ENCODE assay signal across 1 cellular context in the genomic region with DNA sequence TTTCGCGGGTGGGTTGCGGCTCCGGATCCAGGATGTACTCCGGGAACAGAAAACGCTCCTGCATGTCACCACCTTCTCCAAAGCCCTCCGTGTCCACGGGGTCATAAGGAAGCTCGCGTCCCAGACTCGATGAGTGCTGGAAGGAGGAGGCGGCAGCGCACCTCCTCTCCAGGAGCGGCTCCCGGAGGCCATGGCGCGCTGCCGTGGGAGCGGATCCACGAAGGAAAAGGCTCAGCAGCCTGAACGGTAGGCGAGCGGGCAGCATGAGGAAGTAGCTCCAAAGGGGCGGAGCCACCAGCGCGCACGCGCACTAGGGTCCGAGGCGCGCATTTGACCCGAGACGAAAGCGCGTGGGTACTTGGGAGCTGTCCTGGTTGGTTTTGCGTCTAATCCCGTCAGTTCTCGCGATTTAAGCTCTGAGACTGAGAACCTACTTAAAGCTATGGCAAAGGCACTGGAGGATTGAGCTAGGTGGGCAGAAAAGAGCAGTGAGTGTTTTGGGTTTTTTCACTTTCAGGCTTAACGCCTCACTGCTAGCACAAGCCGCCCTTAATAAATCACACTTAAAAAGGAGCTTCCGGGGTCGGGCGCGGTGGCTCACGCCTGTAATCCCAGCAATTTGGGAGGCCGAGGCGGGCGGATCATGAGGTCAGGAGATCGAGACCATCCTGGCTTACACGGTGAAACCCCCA.
TF ChIP-seq lines count a peak whose summit lies in the region.

TSS of gene NOA1 (minus strand) at position 286 of the 692 bp plus-strand sequence. CDS start at position 265, 21 bp downstream.

TF ChIP-seq in H1, 55 proteins besides CTCF, POLR2A, EP300 and RAD21 (continued from another document):
- TF ChIP-seq SP2 (IDR thresholded peaks at IDR 0.05; ENCODE audit: low read length) (no peak), PHF8 (conservative IDR thresholded peaks at IDR 0.05; ENCODE audit: low read depth, low read length) (peak; percentile 46; the same call in 1 of the 2 replicates), HDAC2 (IDR thresholded peaks at IDR 0.05; ENCODE audit: borderline replicate concordance in 1 of 2, low read depth in 2 of 2, low read length in 2 of 2) (no peak; a peak in 1 of 4 replicates), RXRA (IDR thresholded peaks at IDR 0.05; ENCODE audit: insufficient read depth, low read depth, low read length) (no peak), JUN (IDR thresholded peaks at IDR 0.05; ENCODE audit: low read depth, low read length) (no peak), GTF2F1 (IDR thresholded peaks at IDR 0.05; ENCODE audit: borderline replicate concordance, low read depth, low read length) (no peak), EZH2 (IDR thresholded peaks at IDR 0.05; ENCODE audit: low read depth, low read length, severe bottlenecking) (no peak), MAFK (IDR thresholded peaks at IDR 0.05; ENCODE audit: low read depth, low read length) (no peak), RBBP5 (IDR thresholded peaks at IDR 0.05; ENCODE audit: borderline replicate concordance, low read depth, low read length) (no peak), ATF2 (IDR thresholded peaks at IDR 0.05; ENCODE audit: low read length) (no peak), SAP30 (IDR thresholded peaks at IDR 0.05; ENCODE audit: insufficient read depth, insufficient replicate concordance, low read length) (peak; percentile 83), SRF (IDR thresholded peaks at IDR 0.05; ENCODE audit: low read depth, low read length) (no peak), CREB1 (IDR thresholded peaks at IDR 0.05) (peak; percentile 52; the same call in 1 of the 2 replicates), ASH2L (IDR thresholded peaks at IDR 0.05; ENCODE audit: low read length) (peak; percentile 8), FOSL1 (IDR thresholded peaks at IDR 0.05; ENCODE audit: insufficient read depth, low read depth, low read length) (no peak), BACH1 (IDR thresholded peaks at IDR 0.05; ENCODE audit: low read length) (peak; percentile 63; the same call in 1 of the 2 replicates), TBP (IDR thresholded peaks at IDR 0.05; ENCODE audit: low read depth, low read length) (peak; percentile 88), TAF1 (IDR thresholded peaks at IDR 0.05; ENCODE audit: low read depth, low read length) (peak; percentile 86), SIX5 (IDR thresholded peaks at IDR 0.05; ENCODE audit: low read depth, low read length) (no peak), EGR1 (IDR thresholded peaks at IDR 0.05; ENCODE audit: borderline replicate concordance, low read depth, low read length) (no peak), CHD7 (IDR thresholded peaks at IDR 0.05; ENCODE audit: insufficient replicate concordance, low read length) (no peak), HDAC6 (IDR thresholded peaks at IDR 0.05; ENCODE audit: low read depth, low read length) (no peak), YY1 (IDR thresholded peaks at IDR 0.05; ENCODE audit: low read depth, low read length) (no peak)
- TF ChIP-seq, protein P1, sequence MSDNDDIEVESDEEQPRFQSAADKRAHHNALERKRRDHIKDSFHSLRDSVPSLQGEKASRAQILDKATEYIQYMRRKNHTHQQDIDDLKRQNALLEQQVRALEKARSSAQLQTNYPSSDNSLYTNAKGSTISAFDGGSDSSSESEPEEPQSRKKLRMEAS (IDR thresholded peaks at IDR 0.05), result peak; percentile 33; the same call in 1 of the 2 replicates
